Comparison of ENCODE assay signal across 9 cellular contexts in the genomic region with DNA sequence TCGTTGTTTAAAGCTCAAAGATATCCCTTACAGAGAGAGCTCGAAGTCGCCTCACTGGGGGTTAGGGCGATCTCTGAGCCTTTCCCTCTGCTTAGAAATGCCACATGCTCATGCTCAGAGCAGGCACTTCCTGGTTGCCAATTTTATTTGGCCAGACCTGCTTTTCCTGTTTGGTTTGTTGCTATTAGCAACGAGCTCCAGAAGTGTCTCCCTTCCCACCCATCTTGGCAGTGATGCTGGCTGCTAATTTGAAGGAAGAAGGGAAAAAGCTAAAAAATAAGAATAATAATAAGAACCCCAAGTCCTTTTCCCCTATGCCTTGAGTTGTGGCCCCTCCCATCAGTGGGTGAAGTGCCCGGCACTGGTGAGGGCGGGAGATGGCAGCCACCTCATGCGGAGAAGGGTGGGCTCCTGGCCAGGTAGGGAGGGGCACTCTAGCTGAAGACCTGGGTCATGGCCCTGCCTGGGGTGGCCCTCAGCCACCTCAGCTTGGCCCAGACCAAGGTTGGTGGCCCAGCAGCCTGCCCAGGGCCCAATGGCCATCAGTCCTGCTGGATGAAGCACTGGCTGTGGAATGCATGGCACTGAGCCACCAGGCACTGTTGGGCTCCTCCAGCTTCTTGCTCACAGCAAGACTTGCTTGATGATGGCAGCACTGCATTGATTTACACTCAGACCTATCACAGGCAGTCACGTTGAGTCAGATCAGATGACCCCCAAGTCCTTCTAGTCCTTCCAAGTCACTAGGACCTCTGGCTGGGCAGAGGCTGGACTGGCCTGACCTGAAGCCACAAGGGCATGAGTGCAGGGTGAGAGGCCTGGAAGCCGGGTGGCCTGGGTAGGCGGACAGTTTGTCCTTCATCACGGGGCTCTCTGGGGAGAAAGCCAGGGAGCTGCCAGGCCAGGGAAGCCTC.
DNase-seq lines count a peak whose midpoint lies in the region; ATAC-seq, FAIRE-seq and TF ChIP-seq lines count a peak whose summit lies in the region.
"Had no signal": no experiment of that assay in that cellular context is flagged by ENCODE, and none has a peak within 500 bp of the region (broad histone marks: within the 10 kb centered on the region; RNA-seq: fewer than 3 reads in every experiment).

No MANE protein-coding gene starts in this region.

- H3K27me3 ChIP-seq in bronchial epithelial cell (ENCODE audit: control insufficient read depth, insufficient read depth, low read length) = no peaks in the 10 kb centered on the region
- H3K27me3 ChIP-seq in WERI-Rb-1 (ENCODE audit: insufficient read depth, low read depth, severe bottlenecking) = no peaks in the 10 kb centered on the region

- ATAC-seq in left colon = peak; percentile 91
- ATAC-seq in HG03571 (IDR thresholded peaks at IDR 0.05; ENCODE audit: unreplicated experiment) = no peak

- H3K27ac ChIP-seq in temporal lobe (ENCODE audit: low read depth, low read length) = peak overlapping the region; percentile 76
- H3K27ac ChIP-seq in WERI-Rb-1 = no peak overlapping the region
- H3K27ac ChIP-seq: KMS-11 had no signal

- H3K9me3 ChIP-seq in WERI-Rb-1 (ENCODE audit: severe bottlenecking) = peaks cover 3% of the 10 kb centered on the region

- no peak overlapping the region for H3K4me3 ChIP-seq in bronchial epithelial cell (ENCODE audit: low read depth, low read length)
- H3K4me3 ChIP-seq in WERI-Rb-1 (ENCODE audit: low read depth, low read length) = no peak overlapping the region

- peak; percentile 60 for FAIRE-seq in bronchial epithelial cell (lab: Jason Lieb, UNC)

- H3K36me3 ChIP-seq in bronchial epithelial cell (ENCODE audit: control insufficient read depth, insufficient read depth, low read length) = peaks cover 6% of the 10 kb centered on the region
- H3K36me3 ChIP-seq in WERI-Rb-1 = peaks cover 7% of the 10 kb centered on the region

- TF ChIP-seq CTCF in bronchial epithelial cell (IDR thresholded peaks at IDR 0.05; ENCODE audit: insufficient read depth, low read length, severe bottlenecking) = no peak
- TF ChIP-seq CTCF in WERI-Rb-1 (IDR thresholded peaks at IDR 0.05; ENCODE audit: low read depth, low read length) = no peak

- peak; percentile 89 for DNase-seq in DMS53 (lab: John Stamatoyannopoulos, UW)
- DNase-seq in NCI-H146 (lab: John Stamatoyannopoulos, UW) = peak; percentile 38
- DNase-seq in bronchial epithelial cell (ENCODE audit: low read depth) = peak; percentile 90
- peak; percentile 50 to 75 for DNase-seq in left colon
- no peak for DNase-seq in NCI-H82 treated with DMSO at 0.1 percent for 48 hours (lab: John Stamatoyannopoulos, UW; ENCODE audit: unreplicated experiment)
- DNase-seq in WERI-Rb-1 = no peak

- intact Hi-C loops in left colon (cut with DNase I, micrococcal nuclease) = loop anchor here in 1 of 2 donors (10.0 kb wide), 2 partner anchors 56 to 296 kb away; no protein-coding TSS in a partner anchor

Comparison
In these comparisons a context has a peak if more than half of its experiments do, and no peak if none do; other contexts are left out.
1. DNase-seq: peak in DMS53 (single experiment), NCI-H146 (single experiment), bronchial epithelial cell (single experiment) and left colon (2 of 2); none in NCI-H82 treated with DMSO at 0.1 percent for 48 hours (single experiment) and WERI-Rb-1 (single experiment).